16 cellular contexts compared by ENCODE assay signal in the genomic region with DNA sequence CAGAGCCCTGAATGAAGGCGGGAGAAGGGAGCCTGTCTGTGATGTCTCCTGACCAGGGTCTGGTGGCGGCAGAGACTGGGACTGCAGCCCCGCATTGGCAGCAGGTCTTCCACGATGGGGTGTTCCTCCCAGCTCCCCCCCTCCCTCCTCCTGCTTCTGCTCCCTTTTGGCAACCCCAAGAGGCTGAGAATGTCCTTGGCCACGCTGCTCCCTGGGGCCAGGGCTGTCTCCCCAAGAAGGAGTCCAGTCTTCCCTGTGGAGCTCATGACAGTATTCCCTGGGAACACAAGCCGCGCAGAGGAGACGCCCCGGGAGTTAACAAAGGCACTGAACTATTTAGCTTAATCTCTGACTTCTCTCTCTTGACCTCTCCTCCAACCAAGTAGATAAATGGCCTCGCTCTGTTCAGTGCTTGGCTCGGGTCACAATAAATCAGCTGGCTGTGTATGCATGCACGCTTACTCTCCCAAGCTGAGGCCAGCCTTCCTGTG.
DNase-seq lines count a peak whose midpoint lies in the region; ATAC-seq and TF ChIP-seq lines count a peak whose summit lies in the region.
"Had no signal": no experiment of that assay in that cellular context is flagged by ENCODE, and none has a peak within 500 bp of the region (broad histone marks: within the 10 kb centered on the region; RNA-seq: fewer than 3 reads in every experiment).

No MANE protein-coding gene starts in this region.

- no peaks in the 10 kb centered on the region for H3K4me1 Mint-ChIP-seq in activated CD8-positive, alpha-beta memory T cell treated with anti-CD3 and anti-CD28 coated beads, Interleukin-2, amount 10 ng/mL, durations not matched to agents 7 days and 5 days
- H3K4me1 Mint-ChIP-seq: naive B cell had no signal

- 70 to 72% methylated on average over 12 of the region's 12 CpGs for WGBS in sigmoid colon, 2 donors

- H3K36me3 Mint-ChIP-seq in activated CD8-positive, alpha-beta memory T cell treated with anti-CD3 and anti-CD28 coated beads, Interleukin-2, amount 10 ng/mL, durations not matched to agents 7 days and 5 days, result no peaks in the 10 kb centered on the region
- H3K36me3 Mint-ChIP-seq: naive B cell had no signal

- intact Hi-C loops in lower lobe of right lung (cut with DNase I), result no loop called here
- intact Hi-C loops in sigmoid colon (cut with DNase I), result loop anchor here (2.0 to 10.0 kb wide), 3 partner anchors 86 to 348 kb away; no protein-coding TSS in a partner anchor

- H3K27me3 ChIP-seq in lower lobe of right lung (ENCODE audit: low read depth) (no peaks in the 10 kb centered on the region), sigmoid colon (no peaks in the 10 kb centered on the region)
- H3K27me3 ChIP-seq: Peyer's patch had no signal

- H3K4me3 Mint-ChIP-seq in activated CD8-positive, alpha-beta memory T cell treated with anti-CD3 and anti-CD28 coated beads, Interleukin-2, amount 10 ng/mL, durations not matched to agents 7 days and 5 days, result no peak overlapping the region
- H3K4me3 Mint-ChIP-seq: dendritic cell treated with granulocyte-macrophage colony-stimulating factor and Interleukin-4, amounts not matched to agents 40 ng/mL and 50 ng/mL, for 4 days; naive B cell had no signal

- peaks cover 4% of the 10 kb centered on the region for H3K27me3 Mint-ChIP-seq in activated CD8-positive, alpha-beta memory T cell treated with anti-CD3 and anti-CD28 coated beads, Interleukin-2, amount 10 ng/mL, durations not matched to agents 7 days and 5 days

- peak overlapping the region; percentile 41 for H3K27ac ChIP-seq in lower lobe of right lung
- peak overlapping the region; percentile 84 to 94 (median 87) for H3K27ac ChIP-seq in sigmoid colon

- DNase-seq in NCI-H2227 (lab: John Stamatoyannopoulos, UW; ENCODE audit: unreplicated experiment) (peak; percentile 38), fibroblast of the aortic adventitia (ENCODE audit: low read depth) (peak; percentile 59), lower lobe of right lung (no peak), sigmoid colon (peak; percentile 96), AML-193 (lab: John Stamatoyannopoulos, UW) (no peak)
- DNase-seq in activated CD8-positive, alpha-beta memory T cell treated with anti-CD3 and anti-CD28 coated beads, Interleukin-2, amount 10 ng/mL, durations not matched to agents 7 days and 5 days, result no peak
- DNase-seq: activated T-cell treated with anti-CD3 and anti-CD28 coated beads for 4 hours, COR-L47, Kasumi-1, naive B cell, NCI-H526 treated with DMSO at 0.1 percent for 48 hours, Peyer's patch, T-helper 1 cell had no signal

- CTCF ChIA-PET in activated CD8-positive, alpha-beta memory T cell treated with anti-CD3 and anti-CD28 coated beads, Interleukin-2, amount 10 ng/mL, durations not matched to agents 7 days and 5 days (lab: Charles Lee), result no interaction called here

- H3K4me1 ChIP-seq in lower lobe of right lung (peaks cover 32% of the 10 kb centered on the region), sigmoid colon (peaks cover 0 to 95% (median 78%) of the 10 kb centered on the region in 4 donors)

- peak; percentile 25 to 82 (median 52) for TF ChIP-seq EP300 in sigmoid colon (IDR thresholded peaks at IDR 0.05)

- no peaks in the 10 kb centered on the region for H3K9me3 Mint-ChIP-seq in activated CD8-positive, alpha-beta memory T cell treated with anti-CD3 and anti-CD28 coated beads, Interleukin-2, amount 10 ng/mL, durations not matched to agents 7 days and 5 days (ENCODE audit: low read depth)
- H3K9me3 Mint-ChIP-seq: dendritic cell treated with granulocyte-macrophage colony-stimulating factor and Interleukin-4, amounts not matched to agents 40 ng/mL and 50 ng/mL, for 4 days; naive B cell had no signal

- H3K9me3 ChIP-seq in lower lobe of right lung, result no peaks in the 10 kb centered on the region
- no peaks in the 10 kb centered on the region for H3K9me3 ChIP-seq in sigmoid colon
- H3K9me3 ChIP-seq: Peyer's patch had no signal

- H3K36me3 ChIP-seq in lower lobe of right lung, result no peaks in the 10 kb centered on the region
- no peaks in the 10 kb centered on the region for H3K36me3 ChIP-seq in sigmoid colon
- H3K36me3 ChIP-seq: Peyer's patch had no signal

- ATAC-seq in lower lobe of right lung (peak; percentile 35 to 47), GM21367 (IDR thresholded peaks at IDR 0.05; ENCODE audit: unreplicated experiment) (no peak), HG03280 (IDR thresholded peaks at IDR 0.05; ENCODE audit: unreplicated experiment) (no peak)
- no peak for ATAC-seq in activated CD8-positive, alpha-beta memory T cell treated with anti-CD3 and anti-CD28 coated beads, Interleukin-2, amount 10 ng/mL, durations not matched to agents 7 days and 5 days

- H3K4me3 ChIP-seq in fibroblast of the aortic adventitia (ENCODE audit: low read depth, low read length) (no peak overlapping the region), lower lobe of right lung (no peak overlapping the region), sigmoid colon (no peak overlapping the region)
- H3K4me3 ChIP-seq: Peyer's patch had no signal

- no peak overlapping the region for H3K27ac Mint-ChIP-seq in activated CD8-positive, alpha-beta memory T cell treated with anti-CD3 and anti-CD28 coated beads, Interleukin-2, amount 10 ng/mL, durations not matched to agents 7 days and 5 days
- H3K27ac Mint-ChIP-seq: naive B cell had no signal

- TF ChIP-seq CTCF in fibroblast of the aortic adventitia (IDR thresholded peaks at IDR 0.05; ENCODE audit: insufficient read depth, low read length) (no peak), lower lobe of right lung (IDR thresholded peaks at IDR 0.05) (no peak), sigmoid colon (IDR thresholded peaks at IDR 0.05) (peak in 3 of 4 experiments; percentile 19 to 65 (median 26))

- TF ChIP-seq POLR2A in sigmoid colon (IDR thresholded peaks at IDR 0.05), result no peak

Comparison
In these comparisons a context has a peak if more than half of its experiments do, and no peak if none do; other contexts are left out.
1. DNase-seq: peak in NCI-H2227 (single experiment), fibroblast of the aortic adventitia (single experiment) and sigmoid colon (single experiment); none in lower lobe of right lung (single experiment), activated CD8-positive, alpha-beta memory T cell treated with anti-CD3 and anti-CD28 coated beads, Interleukin-2, amount 10 ng/mL, durations not matched to agents 7 days and 5 days (single experiment) and AML-193 (0 of 2).
2. CTCF ChIP-seq: peak in sigmoid colon (3 of 4); none in fibroblast of the aortic adventitia (single experiment) and lower lobe of right lung (single experiment).
3. ATAC-seq: peak in lower lobe of right lung (2 of 2); none in GM21367 (single experiment), activated CD8-positive, alpha-beta memory T cell treated with anti-CD3 and anti-CD28 coated beads, Interleukin-2, amount 10 ng/mL, durations not matched to agents 7 days and 5 days (single experiment) and HG03280 (single experiment).